14 cellular contexts compared by ENCODE assay signal in the genomic region with DNA sequence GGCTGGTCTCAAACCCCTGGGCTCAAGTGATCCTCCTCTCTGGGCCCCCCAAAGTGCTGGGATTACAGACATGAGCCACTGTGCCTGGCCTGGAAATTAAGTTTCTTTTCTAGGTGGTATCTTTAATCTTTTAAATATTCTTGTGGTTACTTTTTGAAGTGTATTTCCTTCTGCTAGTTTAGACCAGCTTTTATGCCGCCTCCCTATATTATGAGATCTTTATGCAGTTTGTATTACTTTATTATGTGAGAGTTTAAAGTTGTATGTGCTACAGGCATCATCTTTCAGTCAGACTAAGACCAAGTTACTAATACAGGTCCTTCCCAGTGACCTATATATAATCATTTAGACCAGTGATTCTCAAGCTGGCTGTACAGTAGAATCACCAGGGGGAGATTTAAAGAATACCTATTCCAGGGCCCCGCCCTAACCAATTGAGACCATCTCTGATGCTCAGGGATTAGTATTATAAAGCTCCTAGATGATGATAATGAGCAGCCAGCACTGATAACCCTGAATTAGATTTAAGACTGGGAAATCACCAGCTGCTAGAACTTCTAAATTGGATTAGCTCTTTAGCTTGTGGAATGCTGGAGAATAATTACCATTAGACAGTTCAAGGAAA. TPM values are rescaled to one million over a fixed set of nuclear protein-coding genes. Genes with fewer than 3 reads are reported as not detected.
DNase-seq lines count a peak whose midpoint lies in the region; ATAC-seq and TF ChIP-seq lines count a peak whose summit lies in the region.
"Had no signal": no experiment of that assay in that cellular context is flagged by ENCODE, and none has a peak within 500 bp of the region (broad histone marks: within the 10 kb centered on the region; RNA-seq: fewer than 3 reads in every experiment).

No MANE protein-coding gene starts in this region.

- no peaks in the 10 kb centered on the region for H3K27me3 Mint-ChIP-seq in CD4-positive, alpha-beta T cell
- no peaks in the 10 kb centered on the region for H3K27me3 Mint-ChIP-seq in chondrocyte (ENCODE audit: low read depth)
- H3K27me3 Mint-ChIP-seq: activated CD4-positive, alpha-beta T cell treated with anti-CD3 and anti-CD28 coated beads, Interleukin-2, amount 10 ng/mL, durations not matched to agents 24 days and 14 days; naive B cell had no signal

- intact Hi-C loops in CD4-positive, alpha-beta T cell (cut with DNase I, micrococcal nuclease): no loop called here
- intact Hi-C loops in sigmoid colon (cut with DNase I) (no loop called here), left ventricle myocardium superior (cut with micrococcal nuclease) (no loop called here)

- H3K27ac Mint-ChIP-seq in CD4-positive, alpha-beta T cell: peak overlapping the region; percentile 61
- peak overlapping the region; percentile 43 for H3K27ac Mint-ChIP-seq in chondrocyte (ENCODE audit: unreplicated experiment)
- H3K27ac Mint-ChIP-seq: activated CD4-positive, alpha-beta T cell treated with anti-CD3 and anti-CD28 coated beads, Interleukin-2, amount 10 ng/mL, durations not matched to agents 24 days and 14 days had no signal

- H3K36me3 ChIP-seq in sigmoid colon: no peaks in the 10 kb centered on the region
- H3K36me3 ChIP-seq: BE2C had no signal

- POLR2A ChIA-PET in CD4-positive, alpha-beta T cell (lab: Charles Lee): interaction anchor here (1.0 to 5.3 kb wide), 3 partner anchors 9 to 12 kb away, joined by 3 to 36 read pairs (median 7); a partner anchor contains a TSS

- H3K4me3 Mint-ChIP-seq in CD4-positive, alpha-beta T cell: peak overlapping the region; percentile 27
- H3K4me3 Mint-ChIP-seq in chondrocyte (ENCODE audit: unreplicated experiment): no peak overlapping the region
- H3K4me3 Mint-ChIP-seq: activated CD4-positive, alpha-beta T cell treated with anti-CD3 and anti-CD28 coated beads, Interleukin-2, amount 10 ng/mL, durations not matched to agents 24 days and 14 days had no signal

- H3K9me3 ChIP-seq in CD4-positive, alpha-beta T cell (ENCODE audit: control insufficient read depth, low read length): no peaks in the 10 kb centered on the region
- H3K9me3 ChIP-seq in sigmoid colon: no peaks in the 10 kb centered on the region
- H3K9me3 ChIP-seq: BE2C had no signal

- peaks cover 0 to 39% (median 27%) of the 10 kb centered on the region in 4 donors for H3K4me1 ChIP-seq in sigmoid colon

- no peaks in the 10 kb centered on the region for H3K27me3 ChIP-seq in CD4-positive, alpha-beta T cell (ENCODE audit: control insufficient read depth, insufficient read depth, low read length)
- H3K27me3 ChIP-seq in sigmoid colon: no peaks in the 10 kb centered on the region
- H3K27me3 ChIP-seq: BE2C had no signal

- H3K36me3 Mint-ChIP-seq in CD4-positive, alpha-beta T cell (ENCODE audit: low read depth): no peaks in the 10 kb centered on the region
- H3K36me3 Mint-ChIP-seq in chondrocyte (ENCODE audit: low read depth): no peaks in the 10 kb centered on the region
- H3K36me3 Mint-ChIP-seq: naive B cell had no signal

- no peak for TF ChIP-seq CTCF in CD4-positive, alpha-beta T cell (IDR thresholded peaks at IDR 0.05)
- TF ChIP-seq CTCF in chondrocyte (IDR thresholded peaks at IDR 0.05): no peak
- TF ChIP-seq CTCF in sigmoid colon (IDR thresholded peaks at IDR 0.05): no peak

- WGBS in sigmoid colon, 2 donors: 84 to 88% methylated on average over 2 of the region's 2 CpGs

- H3K4me3 ChIP-seq in sigmoid colon: no peak overlapping the region

- H3K27ac ChIP-seq in CD4-positive, alpha-beta T cell (ENCODE audit: low read depth, low read length): no peak overlapping the region
- H3K27ac ChIP-seq in sigmoid colon: peak overlapping the region in 3 of 4 donors; percentile 12 to 57 (median 41)

- no peak for TF ChIP-seq EP300 in sigmoid colon (IDR thresholded peaks at IDR 0.05)

- DNase-seq in CD4-positive, alpha-beta T cell: no peak
- DNase-seq in NCI-H82 (lab: John Stamatoyannopoulos, UW): peak; percentile 98
- DNase-seq in chondrocyte (ENCODE audit: low spot score): no peak
- DNase-seq in sigmoid colon: no peak
- DNase-seq in NCI-H146 (lab: John Stamatoyannopoulos, UW): no peak
- DNase-seq in left ventricle myocardium superior: no peak
- DNase-seq: activated CD4-positive, alpha-beta T cell treated with anti-CD3 and anti-CD28 coated beads, Interleukin-2, amount 10 ng/mL, durations not matched to agents 24 days and 14 days; activated naive CD4-positive, alpha-beta T cell; BE2C; GDM1; immature natural killer cell; naive B cell had no signal

- no peak for TF ChIP-seq POLR2A in sigmoid colon (IDR thresholded peaks at IDR 0.05)

- H3K4me1 Mint-ChIP-seq in CD4-positive, alpha-beta T cell (ENCODE audit: low read depth): peaks cover 45% of the 10 kb centered on the region
- peaks cover 52% of the 10 kb centered on the region for H3K4me1 Mint-ChIP-seq in chondrocyte (ENCODE audit: low read depth)

- CTCF ChIA-PET in CD4-positive, alpha-beta T cell (lab: Charles Lee): interaction anchor here (0.8 to 2.3 kb wide), 5 partner anchors 8 to 51 kb away, joined by 4 to 9 read pairs (median 8); a partner anchor contains a TSS

- ATAC-seq in CD4-positive, alpha-beta T cell (ENCODE audit: poor library complexity): peak; percentile 38
- ATAC-seq in GM18870 (IDR thresholded peaks at IDR 0.05; ENCODE audit: unreplicated experiment): no peak
- ATAC-seq in left ventricle myocardium superior: no peak
- no peak for ATAC-seq in HG03520 (IDR thresholded peaks at IDR 0.05; ENCODE audit: unreplicated experiment)

- no peaks in the 10 kb centered on the region for H3K9me3 Mint-ChIP-seq in CD4-positive, alpha-beta T cell
- no peaks in the 10 kb centered on the region for H3K9me3 Mint-ChIP-seq in chondrocyte (ENCODE audit: low read depth)
- H3K9me3 Mint-ChIP-seq: activated CD4-positive, alpha-beta T cell treated with anti-CD3 and anti-CD28 coated beads, Interleukin-2, amount 10 ng/mL, durations not matched to agents 24 days and 14 days; immature natural killer cell; naive B cell had no signal

RNA-seq across cellular contexts. Expression of a gene that starts 11.3 kb away (rescaled TPM):
- total RNA-seq in CD4-positive, alpha-beta T cell: 1 to 10 TPM; 6.2 to 6.4 TPM
- total RNA-seq in chondrocyte: 55.7 to 83.1 TPM (median 56.4 TPM) in 3 replicates
- 10 to 100 TPM; 16.0 to 22.2 (median 19.2) TPM for total RNA-seq in sigmoid colon
- polyA plus RNA-seq in sigmoid colon: 1 to 10 TPM; 4.4 to 7.7 (median 6.6) TPM
- total RNA-seq in left ventricle myocardium superior: 4.0 TPM
